ENCODE assay signal across 8 cellular contexts in the genomic region with DNA sequence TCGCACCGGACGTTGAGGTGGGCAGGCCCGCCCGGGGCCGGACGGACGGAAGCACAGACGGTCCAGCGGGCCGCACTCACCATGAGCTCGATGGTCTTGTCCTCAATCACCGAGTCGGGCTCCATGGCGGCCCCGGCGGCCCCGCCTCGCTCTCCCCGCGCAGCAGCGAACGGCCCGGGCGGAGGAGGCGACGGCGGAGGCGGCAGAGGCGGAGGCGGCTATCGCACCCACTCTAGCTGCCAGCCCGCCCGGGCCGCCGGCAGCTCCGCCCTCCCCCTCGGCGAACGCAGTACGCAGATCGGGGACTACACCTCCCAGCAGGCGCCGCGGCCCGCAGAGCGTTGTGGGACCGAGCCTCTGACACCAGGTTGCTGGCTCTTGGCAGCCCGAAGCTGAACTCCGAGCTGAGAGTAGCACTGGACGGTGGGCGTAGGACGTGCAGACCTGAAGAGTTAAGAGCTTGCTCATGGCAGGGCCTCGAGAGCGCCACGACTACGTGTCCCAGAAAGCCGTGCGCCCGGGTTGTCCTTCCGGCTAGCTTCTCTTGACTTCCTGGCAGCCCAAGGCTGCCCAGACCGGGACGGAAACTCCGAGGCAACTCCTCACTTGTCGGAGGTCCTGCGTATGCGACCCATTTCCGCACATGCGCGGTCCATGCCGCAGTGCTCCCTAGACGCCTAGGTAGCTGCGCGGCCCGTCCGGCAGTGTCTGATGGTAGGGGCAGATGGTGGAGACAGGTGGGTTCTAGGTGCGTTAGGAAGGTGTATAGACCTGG. TPM values are rescaled to one million over a fixed set of nuclear protein-coding genes. Genes with fewer than 3 reads are reported as not detected.
A peak's percentile ranks its signal among the peaks of the same experiment; 100 is the strongest.
DNase-seq lines count a peak whose midpoint lies in the region; ATAC-seq and TF ChIP-seq lines count a peak whose summit lies in the region.

A gene (minus strand): TSS at position 261 of the 775 bp plus-strand sequence. CDS start 136 bp downstream, at position 125.

- TF ChIP-seq POLR2A in vagina (IDR thresholded peaks at IDR 0.05), result peak in 1 of 2 donors; percentile 82

- peak within 1 kb of the TSS; percentile 96 for H3K27ac ChIP-seq in right cardiac atrium (ENCODE audit: low read length)
- H3K27ac ChIP-seq in vagina, result peak within 1 kb of the TSS; percentile 93

- H3K4me1 ChIP-seq in right cardiac atrium (ENCODE audit: control insufficient read depth, insufficient read depth, low read length), result peaks cover 3% of the 10 kb centered on the region
- H3K4me1 ChIP-seq in vagina, result peaks cover 50% of the 10 kb centered on the region

- peak; percentile 81 to 86 for DNase-seq in NCI-H187 (lab: John Stamatoyannopoulos, UW)
- peak; percentile 90 to 98 (median 91) for DNase-seq in T-helper 2 cell
- peak; percentile 74 to 100 (median 96) for DNase-seq in anterior cingulate cortex (lab: John Stamatoyannopoulos, UW)
- peak; percentile 98 to 99 (median 98) for DNase-seq in right cardiac atrium
- DNase-seq in putamen (ENCODE audit: low spot score), result peak; percentile 98
- DNase-seq in vagina (ENCODE audit: extremely low spot score in 2 of 2), result peak; percentile 97 to 98

- H3K27me3 ChIP-seq in right cardiac atrium (ENCODE audit: control insufficient read depth, insufficient read depth) (no peaks in the 10 kb centered on the region), vagina (no peaks in the 10 kb centered on the region)

- H3K9me3 ChIP-seq in right cardiac atrium (ENCODE audit: control insufficient read depth, low read length) (no peaks in the 10 kb centered on the region), vagina (no peaks in the 10 kb centered on the region)

- no peak for TF ChIP-seq CTCF in vagina (IDR thresholded peaks at IDR 0.05)

- H3K4me3 ChIP-seq in right cardiac atrium (ENCODE audit: low read length) (peak within 1 kb of the TSS; percentile 67), vagina (peak within 1 kb of the TSS; percentile 84 to 94)

- ATAC-seq in GM18498 (IDR thresholded peaks at IDR 0.05; ENCODE audit: unreplicated experiment) (peak; percentile 86), HG02938 (IDR thresholded peaks at IDR 0.05; ENCODE audit: unreplicated experiment) (peak; percentile 78), right cardiac atrium (peak; percentile 96)

- no peaks in the 10 kb centered on the region for H3K36me3 ChIP-seq in vagina

- intact Hi-C loops in right cardiac atrium (cut with DNase I) (loop anchor here in 3 of 4 donors (10.0 kb wide), 2 partner anchors 82 to 92 kb away; no protein-coding TSS in a partner anchor), vagina (cut with DNase I) (loop anchor here (10.0 kb wide), 1 partner anchor 92 kb away; no protein-coding TSS in a partner anchor)

- WGBS in right cardiac atrium, result under 1% methylated on average over 77 of the region's 77 CpGs

RNA-seq across cellular contexts. Expression of the gene that starts here (rescaled TPM):
- total RNA-seq in right cardiac atrium (10 to 100 TPM; 62.3 to 70.7 (median 67.3) TPM), vagina (40.5 TPM)
- polyA plus RNA-seq in right cardiac atrium, result 15.8 TPM

Comparison
In these comparisons a context has a peak if more than half of its experiments do, and no peak if none do; other contexts are left out.
1. Peak in every context shown above with its lines: DNase-seq, ATAC-seq, H3K4me3 ChIP-seq and H3K27ac ChIP-seq.